ENCODE assay signal across 13 cellular contexts in the genomic region with DNA sequence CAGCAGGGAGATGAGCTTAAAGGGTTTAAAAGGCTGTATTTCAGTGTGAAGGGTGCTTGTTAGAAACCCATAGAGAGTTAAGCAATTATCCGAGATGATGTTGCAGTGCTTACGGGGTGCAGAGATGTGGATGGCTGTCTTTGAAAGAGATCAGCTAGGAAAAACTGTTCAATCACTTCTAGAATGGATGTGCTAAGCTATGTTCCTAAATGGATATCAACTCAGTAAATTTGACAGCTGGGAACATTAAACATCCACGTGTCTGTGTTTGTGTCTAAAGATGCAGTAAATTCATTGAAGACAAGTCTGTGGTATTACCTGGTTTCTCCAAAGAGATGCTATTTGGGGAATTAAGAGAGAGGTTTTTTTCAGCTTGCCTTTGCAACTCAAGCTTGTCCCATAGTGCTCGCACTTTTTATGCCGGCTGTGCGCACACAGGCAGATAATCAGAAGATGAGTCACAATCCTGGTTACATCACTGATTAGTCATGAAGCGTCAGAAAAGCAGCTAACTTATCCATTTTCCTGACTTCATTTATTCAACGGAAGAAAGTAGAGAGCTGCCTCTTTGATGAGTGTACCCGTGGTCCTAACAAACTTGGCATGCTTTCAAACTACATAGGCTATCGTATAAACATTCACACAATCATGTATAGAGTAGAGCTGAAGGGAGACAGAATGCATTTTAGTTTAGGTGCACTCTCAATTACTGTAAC.
A peak's percentile ranks its signal among the peaks of the same experiment; 100 is the strongest.
DNase-seq lines count a peak whose midpoint lies in the region; ATAC-seq, FAIRE-seq and TF ChIP-seq lines count a peak whose summit lies in the region.
"Had no signal": no experiment of that assay in that cellular context is flagged by ENCODE, and none has a peak within 500 bp of the region (broad histone marks: within the 10 kb centered on the region; RNA-seq: fewer than 3 reads in every experiment).

No MANE protein-coding gene starts in this region.

- peak; percentile 83 for FAIRE-seq in HTR-8/SVneo (lab: Jason Lieb, UNC)

- ATAC-seq in upper lobe of right lung = no peak
- ATAC-seq: CD8-positive, alpha-beta T cell had no signal

- intact Hi-C loops in uterus (cut with DNase I; ENCODE audit: low total_unique reads) (no loop called here), upper lobe of right lung (cut with DNase I) (no loop called here)

- no peak for TF ChIP-seq POLR2A in uterus (IDR thresholded peaks at IDR 0.05)

- DNase-seq in AG08396 (ENCODE audit: low spot score) (peak; percentile 53), HTR-8/SVneo (ENCODE audit: insufficient read length, low spot score) (peak; percentile 57), T1000 (lab: John Stamatoyannopoulos, UW) (peak; percentile 31), foreskin fibroblast (peak; percentile 82 to 91), uterus (no peak), right atrium auricular region (ENCODE audit: low spot score) (no peak), upper lobe of right lung (no peak)
- DNase-seq in stimulated activated CD4-positive, alpha-beta T cell treated with anti-CD3 and anti-CD28 coated beads, Interleukin-1b, Interleukin-23, amount 100 ng/mL, for 48 hours = no peak
- DNase-seq: activated CD4-positive, CD25-positive, alpha-beta regulatory T cell; CD8-positive, alpha-beta T cell; NCI-H146; OCI-M1 had no signal

- H3K27ac ChIP-seq in uterus = no peak overlapping the region
- H3K27ac ChIP-seq in right atrium auricular region = no peak overlapping the region
- H3K27ac ChIP-seq in upper lobe of right lung = no peak overlapping the region
- H3K27ac ChIP-seq: dorsolateral prefrontal cortex had no signal

- no peaks in the 10 kb centered on the region for H3K9me3 ChIP-seq in uterus
- no peaks in the 10 kb centered on the region for H3K9me3 ChIP-seq in right atrium auricular region
- no peaks in the 10 kb centered on the region for H3K9me3 ChIP-seq in upper lobe of right lung

- no peak overlapping the region for H3K4me3 ChIP-seq in foreskin fibroblast (ENCODE audit: low read depth in 1 of 2, low read length in 2 of 2)
- H3K4me3 ChIP-seq in uterus = no peak overlapping the region
- H3K4me3 ChIP-seq in right atrium auricular region = no peak overlapping the region
- H3K4me3 ChIP-seq in upper lobe of right lung = no peak overlapping the region
- H3K4me3 ChIP-seq: dorsolateral prefrontal cortex had no signal

- H3K4me1 ChIP-seq in uterus (no peaks in the 10 kb centered on the region), right atrium auricular region (no peaks in the 10 kb centered on the region), upper lobe of right lung (no peaks in the 10 kb centered on the region)

- no peaks in the 10 kb centered on the region for H3K36me3 ChIP-seq in uterus
- H3K36me3 ChIP-seq in right atrium auricular region = no peaks in the 10 kb centered on the region
- H3K36me3 ChIP-seq in upper lobe of right lung = no peaks in the 10 kb centered on the region

- TF ChIP-seq CTCF in foreskin fibroblast (IDR thresholded peaks at IDR 0.05; ENCODE audit: low read depth, low read length) (no peak), uterus (IDR thresholded peaks at IDR 0.05) (no peak), right atrium auricular region (IDR thresholded peaks at IDR 0.05) (no peak), upper lobe of right lung (IDR thresholded peaks at IDR 0.05) (no peak)

- H3K27me3 ChIP-seq in uterus (no peaks in the 10 kb centered on the region), right atrium auricular region (no peaks in the 10 kb centered on the region), upper lobe of right lung (no peaks in the 10 kb centered on the region)

Comparison
In these comparisons a context has a peak if more than half of its experiments do, and no peak if none do; other contexts are left out.
1. DNase-seq: peak in AG08396 (single experiment), HTR-8/SVneo (single experiment), T1000 (single experiment) and foreskin fibroblast (2 of 2); none in uterus (0 of 2), stimulated activated CD4-positive, alpha-beta T cell treated with anti-CD3 and anti-CD28 coated beads, Interleukin-1b, Interleukin-23, amount 100 ng/mL, for 48 hours (single experiment), right atrium auricular region (single experiment) and upper lobe of right lung (single experiment).